12 cellular contexts compared by ENCODE assay signal in genomic region chr12:131487379-131488129, GRCh38.
DNase-seq lines count a peak whose midpoint lies in the region; ATAC-seq lines count a peak whose summit lies in the region.
"Had no signal": no experiment of that assay in that cellular context is flagged by ENCODE, and none has a peak within 500 bp of the region (broad histone marks: within the 10 kb centered on the region; RNA-seq: fewer than 3 reads in every experiment).

No MANE protein-coding gene starts in this region.

- ATAC-seq in esophagus mucosa (peak; percentile 92), sciatic nerve (peak; percentile 90)
- ATAC-seq: GM12878 had no signal

- DNase-seq in DMS79 (lab: John Stamatoyannopoulos, UW) (peak; percentile 36), NCI-H1694 treated with DMSO at 0.1 percent for 48 hours (lab: John Stamatoyannopoulos, UW) (peak; percentile 4), sciatic nerve (ENCODE audit: low spot score) (no peak), HT-29 (ENCODE audit: low spot score) (no peak)
- DNase-seq in stimulated activated naive CD4-positive, alpha-beta T cell (lab: John Stamatoyannopoulos, UW) = no peak
- DNase-seq in activated CD4-positive, alpha-beta T cell treated with anti-CD3 and anti-CD28 coated beads for 4 hours = no peak
- DNase-seq: activated T-cell treated with anti-CD3 and anti-CD28 coated beads, Interleukin-2, amount 50 U/mL, for 24 hours; IMR-90; Peyer's patch; stimulated activated CD4-positive, alpha-beta T cell treated with anti-CD3 and anti-CD28 coated beads, Interleukin-2, amount 100 ng/mL, for 48 hours had no signal

- intact Hi-C loops in sciatic nerve (cut with DNase I) = no loop called here

Comparison
In these comparisons a context has a peak if more than half of its experiments do, and no peak if none do; other contexts are left out.
1. DNase-seq: peak in DMS79 (single experiment) and NCI-H1694 treated with DMSO at 0.1 percent for 48 hours (single experiment); none in sciatic nerve (single experiment), stimulated activated naive CD4-positive, alpha-beta T cell (0 of 6), activated CD4-positive, alpha-beta T cell treated with anti-CD3 and anti-CD28 coated beads for 4 hours (0 of 2) and HT-29 (single experiment).